ENCODE assay signal across 10 cellular contexts in genomic region chr7:130900471-130901076, GRCh38.
DNase-seq lines count a peak whose midpoint lies in the region; ATAC-seq and TF ChIP-seq lines count a peak whose summit lies in the region.
"Had no signal": no experiment of that assay in that cellular context is flagged by ENCODE, and none has a peak within 500 bp of the region (broad histone marks: within the 10 kb centered on the region; RNA-seq: fewer than 3 reads in every experiment).

No MANE protein-coding gene starts in this region.

- CTCF ChIA-PET in OCI-LY7 (lab: Charles Lee; ENCODE audit: unreplicated experiment): no interaction called here

- no peak overlapping the region for H3K4me3 ChIP-seq in CD4-positive, CD25-positive, alpha-beta regulatory T cell (ENCODE audit: low read depth, low read length)
- H3K4me3 ChIP-seq in OCI-LY7 (ENCODE audit: low read depth, low read length, poor library complexity, severe bottlenecking): no peak overlapping the region
- no peak overlapping the region for H3K4me3 ChIP-seq in colonic mucosa
- no peak overlapping the region for H3K4me3 ChIP-seq in neutrophil (ENCODE audit: low read depth in 1 of 2, low read length in 1 of 2)

- POLR2A ChIA-PET in OCI-LY7 (lab: Charles Lee): interaction anchor here (0.6 kb wide), 2 partner anchors 74 to 658 kb away, joined by 3 to 4 read pairs; no protein-coding TSS in a partner anchor

- peak overlapping the region; percentile 87 to 92 (median 92) for H3K27ac Mint-ChIP-seq in CD4-positive, CD25-positive, alpha-beta regulatory T cell

- no peak for ATAC-seq in CD4-positive, CD25-positive, alpha-beta regulatory T cell (ENCODE audit: low read depth in 2 of 2)
- ATAC-seq in HG03095 (IDR thresholded peaks at IDR 0.05; ENCODE audit: unreplicated experiment) (no peak), HG02798 (IDR thresholded peaks at IDR 0.05; ENCODE audit: poor library complexity, unreplicated experiment) (no peak)

- H3K9ac ChIP-seq in colonic mucosa (ENCODE audit: low read depth in 2 of 2, low read length in 2 of 2): peak overlapping the region in 1 of 2 donors; percentile 76
- H3K9ac ChIP-seq: parathyroid adenoma had no signal

- H3K27me3 Mint-ChIP-seq in CD4-positive, CD25-positive, alpha-beta regulatory T cell: peaks cover 10% of the 10 kb centered on the region

- peaks cover 23 to 97% (median 81%) of the 10 kb centered on the region in 4 donors for H3K4me1 Mint-ChIP-seq in CD4-positive, CD25-positive, alpha-beta regulatory T cell

- BruUV-seq in OCI-LY7 (replicated peaks; lab: Mats Ljungman, UMichigan): no TSS peak

- no peaks in the 10 kb centered on the region for H4K20me1 ChIP-seq in OCI-LY7 (ENCODE audit: insufficient read depth, low read length)

- no peak overlapping the region for H2AFZ ChIP-seq in OCI-LY7 (ENCODE audit: low read length)
- H2AFZ ChIP-seq: parathyroid adenoma had no signal

- intact Hi-C loops in OCI-LY7 (cut with micrococcal nuclease; ENCODE audit: unreplicated experiment): no loop called here
- intact Hi-C loops in colonic mucosa (cut with DNase I): loop anchor here (5.0 kb wide), 1 partner anchor 42 kb away; no protein-coding TSS in a partner anchor

- H3K36me3 ChIP-seq in CD4-positive, CD25-positive, alpha-beta regulatory T cell (ENCODE audit: control insufficient read depth, insufficient read depth, low read length): peaks cover 83% of the 10 kb centered on the region
- H3K36me3 ChIP-seq in OCI-LY7 (ENCODE audit: insufficient read depth, low read length) (peaks cover 17% of the 10 kb centered on the region), colonic mucosa (no peaks in the 10 kb centered on the region), neutrophil (peaks cover 78% of the 10 kb centered on the region)

- DNase-seq in CD4-positive, CD25-positive, alpha-beta regulatory T cell: no peak
- no peak for DNase-seq in OCI-LY7 (ENCODE audit: low spot score)
- DNase-seq in colonic mucosa: no peak
- DNase-seq in SW 1271 (lab: John Stamatoyannopoulos, UW): no peak
- no peak for DNase-seq in NCI-H1417 treated with DMSO at 0.1 percent for 48 hours (lab: John Stamatoyannopoulos, UW)
- DNase-seq: NCI-H524 treated with DMSO at 0.1 percent for 48 hours had no signal

- H3K9me2 ChIP-seq in OCI-LY7 (ENCODE audit: insufficient read depth, low read length): no peaks in the 10 kb centered on the region

- peak overlapping the region; percentile 46; the same call in 1 of the 2 replicates for H3K4me2 ChIP-seq in OCI-LY7 (ENCODE audit: low read length)

- H3K36me3 Mint-ChIP-seq in CD4-positive, CD25-positive, alpha-beta regulatory T cell: peaks cover 55% of the 10 kb centered on the region

- H3K9me3 ChIP-seq in CD4-positive, CD25-positive, alpha-beta regulatory T cell (ENCODE audit: control insufficient read depth in 2 of 2, low read length in 2 of 2): no peaks in the 10 kb centered on the region
- H3K9me3 ChIP-seq in OCI-LY7 (ENCODE audit: low read length): no peaks in the 10 kb centered on the region
- no peaks in the 10 kb centered on the region for H3K9me3 ChIP-seq in colonic mucosa
- H3K9me3 ChIP-seq in neutrophil: no peaks in the 10 kb centered on the region

- H3K27me3 ChIP-seq in CD4-positive, CD25-positive, alpha-beta regulatory T cell (ENCODE audit: control insufficient read depth, insufficient read depth, low read length): no peaks in the 10 kb centered on the region
- H3K27me3 ChIP-seq in colonic mucosa (no peaks in the 10 kb centered on the region), neutrophil (no peaks in the 10 kb centered on the region)

- peaks cover 0 to 2% (median 0%) of the 10 kb centered on the region in 7 donors for H3K9me3 Mint-ChIP-seq in CD4-positive, CD25-positive, alpha-beta regulatory T cell

- no peaks in the 10 kb centered on the region; the same call in 1 of the 2 replicates for H3K79me2 ChIP-seq in OCI-LY7 (ENCODE audit: insufficient read depth, low read depth, low read length)

- H3K4me3 Mint-ChIP-seq in CD4-positive, CD25-positive, alpha-beta regulatory T cell: peak overlapping the region in 2 of 4 donors; percentile 7 to 51

- TF ChIP-seq CTCF in OCI-LY7 (conservative IDR thresholded peaks at IDR 0.05; ENCODE audit: low read length) (no peak), colonic mucosa (IDR thresholded peaks at IDR 0.05) (no peak), neutrophil (IDR thresholded peaks at IDR 0.05) (no peak)

- peak overlapping the region; percentile 63 for H3K27ac ChIP-seq in CD4-positive, CD25-positive, alpha-beta regulatory T cell (ENCODE audit: insufficient read depth, low read length, poor library complexity, severe bottlenecking)
- no peak overlapping the region for H3K27ac ChIP-seq in OCI-LY7 (ENCODE audit: low read depth, low read length, poor library complexity, severe bottlenecking)
- H3K27ac ChIP-seq in colonic mucosa: peak overlapping the region; percentile 95
- peak overlapping the region; percentile 12 for H3K27ac ChIP-seq in neutrophil

- peaks cover 82% of the 10 kb centered on the region for H3K4me1 ChIP-seq in CD4-positive, CD25-positive, alpha-beta regulatory T cell (ENCODE audit: control insufficient read depth, insufficient read depth, low read length, poor library complexity, severe bottlenecking)
- peaks cover 41% of the 10 kb centered on the region for H3K4me1 ChIP-seq in OCI-LY7 (ENCODE audit: insufficient read depth, low read length, poor library complexity, severe bottlenecking)
- H3K4me1 ChIP-seq in colonic mucosa: peaks cover 26% of the 10 kb centered on the region
- peaks cover 22 to 30% of the 10 kb centered on the region in 2 experiments for H3K4me1 ChIP-seq in neutrophil (ENCODE audit: control insufficient read depth in 1 of 2, insufficient read depth in 1 of 2, low read depth in 1 of 2, low read length in 1 of 2)
